ENCODE assay signal across 1 cellular context in genomic region chr17:57369509-57369945, GRCh38.
TF ChIP-seq lines count a peak whose summit lies in the region.

No MANE protein-coding gene starts in this region.

TF ChIP-seq in GM12878, 131 proteins besides CTCF, POLR2A, EP300 and RAD21 (continued from another document and continues in another):
- TF ChIP-seq NR2C1 (IDR thresholded peaks at IDR 0.05): no peak
- TF ChIP-seq, protein P1, sequence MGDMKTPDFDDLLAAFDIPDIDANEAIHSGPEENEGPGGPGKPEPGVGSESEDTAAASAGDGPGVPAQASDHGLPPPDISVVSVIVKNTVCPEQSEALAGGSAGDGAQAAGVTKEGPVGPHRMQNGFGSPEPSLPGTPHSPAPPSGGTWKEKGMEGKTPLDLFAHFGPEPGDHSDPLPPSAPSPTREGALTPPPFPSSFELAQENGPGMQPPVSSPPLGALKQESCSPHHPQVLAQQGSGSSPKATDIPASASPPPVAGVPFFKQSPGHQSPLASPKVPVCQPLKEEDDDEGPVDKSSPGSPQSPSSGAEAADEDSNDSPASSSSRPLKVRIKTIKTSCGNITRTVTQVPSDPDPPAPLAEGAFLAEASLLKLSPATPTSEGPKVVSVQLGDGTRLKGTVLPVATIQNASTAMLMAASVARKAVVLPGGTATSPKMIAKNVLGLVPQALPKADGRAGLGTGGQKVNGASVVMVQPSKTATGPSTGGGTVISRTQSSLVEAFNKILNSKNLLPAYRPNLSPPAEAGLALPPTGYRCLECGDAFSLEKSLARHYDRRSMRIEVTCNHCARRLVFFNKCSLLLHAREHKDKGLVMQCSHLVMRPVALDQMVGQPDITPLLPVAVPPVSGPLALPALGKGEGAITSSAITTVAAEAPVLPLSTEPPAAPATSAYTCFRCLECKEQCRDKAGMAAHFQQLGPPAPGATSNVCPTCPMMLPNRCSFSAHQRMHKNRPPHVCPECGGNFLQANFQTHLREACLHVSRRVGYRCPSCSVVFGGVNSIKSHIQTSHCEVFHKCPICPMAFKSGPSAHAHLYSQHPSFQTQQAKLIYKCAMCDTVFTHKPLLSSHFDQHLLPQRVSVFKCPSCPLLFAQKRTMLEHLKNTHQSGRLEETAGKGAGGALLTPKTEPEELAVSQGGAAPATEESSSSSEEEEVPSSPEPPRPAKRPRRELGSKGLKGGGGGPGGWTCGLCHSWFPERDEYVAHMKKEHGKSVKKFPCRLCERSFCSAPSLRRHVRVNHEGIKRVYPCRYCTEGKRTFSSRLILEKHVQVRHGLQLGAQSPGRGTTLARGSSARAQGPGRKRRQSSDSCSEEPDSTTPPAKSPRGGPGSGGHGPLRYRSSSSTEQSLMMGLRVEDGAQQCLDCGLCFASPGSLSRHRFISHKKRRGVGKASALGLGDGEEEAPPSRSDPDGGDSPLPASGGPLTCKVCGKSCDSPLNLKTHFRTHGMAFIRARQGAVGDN (IDR thresholded peaks at IDR 0.05): no peak
- TF ChIP-seq POU2F2 (IDR thresholded peaks at IDR 0.05; ENCODE audit: borderline replicate concordance, low read depth, low read length): no peak
- TF ChIP-seq SREBF2 (IDR thresholded peaks at IDR 0.05; ENCODE audit: low read length): no peak
- no peak for TF ChIP-seq TARDBP (IDR thresholded peaks at IDR 0.05; ENCODE audit: borderline replicate concordance)
- TF ChIP-seq, protein P2, sequence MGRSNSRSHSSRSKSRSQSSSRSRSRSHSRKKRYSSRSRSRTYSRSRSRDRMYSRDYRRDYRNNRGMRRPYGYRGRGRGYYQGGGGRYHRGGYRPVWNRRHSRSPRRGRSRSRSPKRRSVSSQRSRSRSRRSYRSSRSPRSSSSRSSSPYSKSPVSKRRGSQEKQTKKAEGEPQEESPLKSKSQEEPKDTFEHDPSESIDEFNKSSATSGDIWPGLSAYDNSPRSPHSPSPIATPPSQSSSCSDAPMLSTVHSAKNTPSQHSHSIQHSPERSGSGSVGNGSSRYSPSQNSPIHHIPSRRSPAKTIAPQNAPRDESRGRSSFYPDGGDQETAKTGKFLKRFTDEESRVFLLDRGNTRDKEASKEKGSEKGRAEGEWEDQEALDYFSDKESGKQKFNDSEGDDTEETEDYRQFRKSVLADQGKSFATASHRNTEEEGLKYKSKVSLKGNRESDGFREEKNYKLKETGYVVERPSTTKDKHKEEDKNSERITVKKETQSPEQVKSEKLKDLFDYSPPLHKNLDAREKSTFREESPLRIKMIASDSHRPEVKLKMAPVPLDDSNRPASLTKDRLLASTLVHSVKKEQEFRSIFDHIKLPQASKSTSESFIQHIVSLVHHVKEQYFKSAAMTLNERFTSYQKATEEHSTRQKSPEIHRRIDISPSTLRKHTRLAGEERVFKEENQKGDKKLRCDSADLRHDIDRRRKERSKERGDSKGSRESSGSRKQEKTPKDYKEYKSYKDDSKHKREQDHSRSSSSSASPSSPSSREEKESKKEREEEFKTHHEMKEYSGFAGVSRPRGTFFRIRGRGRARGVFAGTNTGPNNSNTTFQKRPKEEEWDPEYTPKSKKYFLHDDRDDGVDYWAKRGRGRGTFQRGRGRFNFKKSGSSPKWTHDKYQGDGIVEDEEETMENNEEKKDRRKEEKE (IDR thresholded peaks at IDR 0.05): no peak
- TF ChIP-seq, protein P3, sequence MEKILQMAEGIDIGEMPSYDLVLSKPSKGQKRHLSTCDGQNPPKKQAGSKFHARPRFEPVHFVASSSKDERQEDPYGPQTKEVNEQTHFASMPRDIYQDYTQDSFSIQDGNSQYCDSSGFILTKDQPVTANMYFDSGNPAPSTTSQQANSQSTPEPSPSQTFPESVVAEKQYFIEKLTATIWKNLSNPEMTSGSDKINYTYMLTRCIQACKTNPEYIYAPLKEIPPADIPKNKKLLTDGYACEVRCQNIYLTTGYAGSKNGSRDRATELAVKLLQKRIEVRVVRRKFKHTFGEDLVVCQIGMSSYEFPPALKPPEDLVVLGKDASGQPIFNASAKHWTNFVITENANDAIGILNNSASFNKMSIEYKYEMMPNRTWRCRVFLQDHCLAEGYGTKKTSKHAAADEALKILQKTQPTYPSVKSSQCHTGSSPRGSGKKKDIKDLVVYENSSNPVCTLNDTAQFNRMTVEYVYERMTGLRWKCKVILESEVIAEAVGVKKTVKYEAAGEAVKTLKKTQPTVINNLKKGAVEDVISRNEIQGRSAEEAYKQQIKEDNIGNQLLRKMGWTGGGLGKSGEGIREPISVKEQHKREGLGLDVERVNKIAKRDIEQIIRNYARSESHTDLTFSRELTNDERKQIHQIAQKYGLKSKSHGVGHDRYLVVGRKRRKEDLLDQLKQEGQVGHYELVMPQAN (conservative IDR thresholded peaks at IDR 0.05): no peak
- TF ChIP-seq ZNF217 (IDR thresholded peaks at IDR 0.05): peak; percentile 73
- TF ChIP-seq YY1 (IDR thresholded peaks at IDR 0.05; ENCODE audit: low read depth, low read length): no peak
- TF ChIP-seq PBX3 (IDR thresholded peaks at IDR 0.05; ENCODE audit: insufficient replicate concordance, low read depth, low read length): no peak
- TF ChIP-seq CHD1 (IDR thresholded peaks at IDR 0.05; ENCODE audit: low read depth, low read length): 0 out of 2 replicates have a peak, but pooled peaks have one; percentile 24
- 0 out of 2 replicates have a peak, but pooled peaks have one; percentile 30 for TF ChIP-seq TCF3 (IDR thresholded peaks at IDR 0.05; ENCODE audit: borderline replicate concordance, insufficient read depth, low read depth, low read length)
- no peak for TF ChIP-seq SKIL (IDR thresholded peaks at IDR 0.05; ENCODE audit: low read depth, poor library complexity, severe bottlenecking)
- TF ChIP-seq, protein P4, sequence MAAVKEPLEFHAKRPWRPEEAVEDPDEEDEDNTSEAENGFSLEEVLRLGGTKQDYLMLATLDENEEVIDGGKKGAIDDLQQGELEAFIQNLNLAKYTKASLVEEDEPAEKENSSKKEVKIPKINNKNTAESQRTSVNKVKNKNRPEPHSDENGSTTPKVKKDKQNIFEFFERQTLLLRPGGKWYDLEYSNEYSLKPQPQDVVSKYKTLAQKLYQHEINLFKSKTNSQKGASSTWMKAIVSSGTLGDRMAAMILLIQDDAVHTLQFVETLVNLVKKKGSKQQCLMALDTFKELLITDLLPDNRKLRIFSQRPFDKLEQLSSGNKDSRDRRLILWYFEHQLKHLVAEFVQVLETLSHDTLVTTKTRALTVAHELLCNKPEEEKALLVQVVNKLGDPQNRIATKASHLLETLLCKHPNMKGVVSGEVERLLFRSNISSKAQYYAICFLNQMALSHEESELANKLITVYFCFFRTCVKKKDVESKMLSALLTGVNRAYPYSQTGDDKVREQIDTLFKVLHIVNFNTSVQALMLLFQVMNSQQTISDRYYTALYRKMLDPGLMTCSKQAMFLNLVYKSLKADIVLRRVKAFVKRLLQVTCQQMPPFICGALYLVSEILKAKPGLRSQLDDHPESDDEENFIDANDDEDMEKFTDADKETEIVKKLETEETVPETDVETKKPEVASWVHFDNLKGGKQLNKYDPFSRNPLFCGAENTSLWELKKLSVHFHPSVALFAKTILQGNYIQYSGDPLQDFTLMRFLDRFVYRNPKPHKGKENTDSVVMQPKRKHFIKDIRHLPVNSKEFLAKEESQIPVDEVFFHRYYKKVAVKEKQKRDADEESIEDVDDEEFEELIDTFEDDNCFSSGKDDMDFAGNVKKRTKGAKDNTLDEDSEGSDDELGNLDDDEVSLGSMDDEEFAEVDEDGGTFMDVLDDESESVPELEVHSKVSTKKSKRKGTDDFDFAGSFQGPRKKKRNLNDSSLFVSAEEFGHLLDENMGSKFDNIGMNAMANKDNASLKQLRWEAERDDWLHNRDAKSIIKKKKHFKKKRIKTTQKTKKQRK (IDR thresholded peaks at IDR 0.05; ENCODE audit: low read depth, low read length): no peak
- TF ChIP-seq CBX3 (IDR thresholded peaks at IDR 0.05; ENCODE audit: borderline replicate concordance, low read depth): no peak
- TF ChIP-seq SUZ12 (IDR thresholded peaks at IDR 0.05; ENCODE audit: unreplicated experiment): no peak
- no peak for TF ChIP-seq USF2 (IDR thresholded peaks at IDR 0.05; ENCODE audit: borderline replicate concordance, low read depth, low read length)
- no peak for TF ChIP-seq RBBP5 (conservative IDR thresholded peaks at IDR 0.05)
- TF ChIP-seq HDAC2 (IDR thresholded peaks at IDR 0.05): no peak
- TF ChIP-seq NR2F1 (conservative IDR thresholded peaks at IDR 0.05): no peak
- TF ChIP-seq TCF12 (IDR thresholded peaks at IDR 0.05; ENCODE audit: low read depth, low read length): 0 out of 2 replicates have a peak, but pooled peaks have one; percentile 16
- no peak for TF ChIP-seq SREBF1 (IDR thresholded peaks at IDR 0.05; ENCODE audit: low read length)
- no peak for TF ChIP-seq RELA (IDR thresholded peaks at IDR 0.05; ENCODE audit: borderline replicate concordance, partially characterized antibody)
- no peak for TF ChIP-seq POLR2AphosphoS5 (IDR thresholded peaks at IDR 0.05; ENCODE audit: low read length)
- no peak for TF ChIP-seq CEBPB (IDR thresholded peaks at IDR 0.05; ENCODE audit: borderline replicate concordance in 1 of 2, low read depth in 2 of 2, low read length in 2 of 2)
- TF ChIP-seq SMAD1 (IDR thresholded peaks at IDR 0.05; ENCODE audit: low read depth, partially characterized antibody): no peak
- peak; percentile 87; the same call in 1 of the 2 replicates for TF ChIP-seq ESRRA (IDR thresholded peaks at IDR 0.05; ENCODE audit: low read length)
- no peak for TF ChIP-seq KAT2A (conservative IDR thresholded peaks at IDR 0.05; ENCODE audit: control insufficient read depth, low read depth, low read length)
- TF ChIP-seq STAT3 (IDR thresholded peaks at IDR 0.05; ENCODE audit: low read depth, low read length): no peak
- no peak for TF ChIP-seq GATAD2B (conservative IDR thresholded peaks at IDR 0.05; ENCODE audit: low read depth)
- TF ChIP-seq ZNF207 (IDR thresholded peaks at IDR 0.05; ENCODE audit: borderline replicate concordance): no peak
- TF ChIP-seq MXI1 (IDR thresholded peaks at IDR 0.05; ENCODE audit: low read depth, low read length): 0 out of 2 replicates have a peak, but pooled peaks have one; percentile 25
- TF ChIP-seq, protein P5, sequence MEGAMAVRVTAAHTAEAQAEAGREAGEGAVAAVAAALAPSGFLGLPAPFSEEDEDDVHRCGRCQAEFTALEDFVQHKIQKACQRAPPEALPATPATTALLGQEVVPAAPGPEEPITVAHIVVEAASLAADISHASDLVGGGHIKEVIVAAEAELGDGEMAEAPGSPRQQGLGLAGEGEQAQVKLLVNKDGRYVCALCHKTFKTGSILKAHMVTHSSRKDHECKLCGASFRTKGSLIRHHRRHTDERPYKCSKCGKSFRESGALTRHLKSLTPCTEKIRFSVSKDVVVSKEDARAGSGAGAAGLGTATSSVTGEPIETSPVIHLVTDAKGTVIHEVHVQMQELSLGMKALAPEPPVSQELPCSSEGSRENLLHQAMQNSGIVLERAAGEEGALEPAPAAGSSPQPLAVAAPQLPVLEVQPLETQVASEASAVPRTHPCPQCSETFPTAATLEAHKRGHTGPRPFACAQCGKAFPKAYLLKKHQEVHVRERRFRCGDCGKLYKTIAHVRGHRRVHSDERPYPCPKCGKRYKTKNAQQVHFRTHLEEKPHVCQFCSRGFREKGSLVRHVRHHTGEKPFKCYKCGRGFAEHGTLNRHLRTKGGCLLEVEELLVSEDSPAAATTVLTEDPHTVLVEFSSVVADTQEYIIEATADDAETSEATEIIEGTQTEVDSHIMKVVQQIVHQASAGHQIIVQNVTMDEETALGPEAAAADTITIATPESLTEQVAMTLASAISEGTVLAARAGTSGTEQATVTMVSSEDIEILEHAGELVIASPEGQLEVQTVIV (IDR thresholded peaks at IDR 0.05; ENCODE audit: borderline replicate concordance, partially characterized antibody): no peak
- TF ChIP-seq BCL3 (IDR thresholded peaks at IDR 0.05; ENCODE audit: borderline replicate concordance, insufficient read depth, low read depth, low read length, poor library complexity, severe bottlenecking): no peak
- TF ChIP-seq NFIC (IDR thresholded peaks at IDR 0.05; ENCODE audit: low read depth, low read length): peak; percentile 9; the same call in 1 of the 2 replicates
- TF ChIP-seq GABPA (IDR thresholded peaks at IDR 0.05; ENCODE audit: low read depth): no peak
